ENCODE assay signal across 20 cellular contexts in the genomic region with DNA sequence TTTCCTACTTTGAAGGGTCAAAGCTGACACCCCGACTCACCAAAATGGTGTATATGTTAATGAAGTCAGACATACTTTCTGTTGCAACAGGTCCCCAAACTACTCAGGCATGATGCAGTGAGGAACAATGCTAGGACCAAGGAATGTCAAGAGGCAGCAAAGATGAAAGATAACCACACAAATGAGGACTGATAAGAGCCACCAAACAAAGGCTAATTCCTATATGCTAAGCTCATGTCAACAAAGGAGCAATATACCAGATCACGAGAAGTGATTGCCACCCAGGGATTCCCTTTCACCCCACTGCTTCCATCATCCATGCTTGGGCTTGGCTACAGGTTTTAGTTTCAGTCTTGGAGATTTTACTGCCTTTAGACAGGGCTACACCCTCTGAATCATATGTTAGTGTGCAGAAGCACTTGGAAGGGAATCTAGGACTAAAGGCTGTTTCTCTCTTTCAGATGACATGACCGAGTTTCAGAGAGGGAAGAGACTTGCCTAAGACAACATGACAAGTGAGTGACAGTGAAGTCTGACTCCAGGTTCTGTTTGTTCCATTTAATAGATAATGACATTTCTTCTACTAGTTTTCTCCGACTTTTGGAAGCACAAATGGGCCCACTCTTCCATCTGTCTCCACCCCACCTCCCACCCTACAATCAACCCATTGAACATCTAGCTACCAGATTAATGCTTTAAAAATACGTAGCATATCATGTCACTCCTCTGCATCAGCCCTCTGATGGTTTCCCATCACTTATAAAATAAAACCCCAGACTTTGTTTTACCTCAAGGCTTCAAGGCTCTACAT.
DNase-seq lines count a peak whose midpoint lies in the region; ATAC-seq and TF ChIP-seq lines count a peak whose summit lies in the region.
"Had no signal": no experiment of that assay in that cellular context is flagged by ENCODE, and none has a peak within 500 bp of the region (broad histone marks: within the 10 kb centered on the region; RNA-seq: fewer than 3 reads in every experiment).

No MANE protein-coding gene starts in this region.

- H3K9me3 Mint-ChIP-seq in neural progenitor cell, result no peaks in the 10 kb centered on the region

- no peak overlapping the region for H2AFZ ChIP-seq in neural progenitor cell (replicated peaks)

- no peaks in the 10 kb centered on the region for H3K27me3 ChIP-seq in neural progenitor cell
- no peaks in the 10 kb centered on the region for H3K27me3 ChIP-seq in thyroid gland
- H3K27me3 ChIP-seq: BE2C had no signal

- H3K27ac ChIP-seq in neural progenitor cell, result no peak overlapping the region
- H3K27ac ChIP-seq in thyroid gland, result no peak overlapping the region
- H3K27ac ChIP-seq: RWPE1 had no signal

- peak; percentile 25 for ATAC-seq in esophagus mucosa
- ATAC-seq in HG02678 (IDR thresholded peaks at IDR 0.05; ENCODE audit: unreplicated experiment), result no peak
- ATAC-seq: GM12878, PC-3 had no signal

- no peak for TF ChIP-seq POLR2A in thyroid gland (IDR thresholded peaks at IDR 0.05)

- intact Hi-C loops in thyroid gland (cut with DNase I), result no loop called here

- no peaks in the 10 kb centered on the region for H3F3A ChIP-seq in neural progenitor cell (ENCODE audit: low read depth)

- no peaks in the 10 kb centered on the region for H3K27me3 Mint-ChIP-seq in neural progenitor cell (ENCODE audit: insufficient read depth, low read depth)
- H3K27me3 Mint-ChIP-seq: CD4-positive, CD25-positive, alpha-beta regulatory T cell had no signal

- TF ChIP-seq CTCF in neural progenitor cell (IDR thresholded peaks at IDR 0.05) (no peak), thyroid gland (IDR thresholded peaks at IDR 0.05) (no peak)

- H4K20me1 ChIP-seq in neural progenitor cell (ENCODE audit: low read depth), result no peaks in the 10 kb centered on the region

- H3K4me3 ChIP-seq in neural progenitor cell, result no peak overlapping the region
- no peak overlapping the region for H3K4me3 ChIP-seq in thyroid gland (replicated peaks in 1 of 3)
- H3K4me3 ChIP-seq: GM12878 had no signal

- H3K36me3 Mint-ChIP-seq in neural progenitor cell, result no peaks in the 10 kb centered on the region
- H3K36me3 Mint-ChIP-seq: CD4-positive, CD25-positive, alpha-beta regulatory T cell had no signal

- H3K4me1 ChIP-seq in neural progenitor cell, result no peaks in the 10 kb centered on the region
- no peaks in the 10 kb centered on the region for H3K4me1 ChIP-seq in thyroid gland
- H3K4me1 ChIP-seq: BE2C had no signal

- 54 to 59% methylated on average over 5 of the region's 5 CpGs for whole genome bisulfite sequencing in thyroid gland, 2 donors

- H3K9me3 ChIP-seq in neural progenitor cell (ENCODE audit: low read depth), result no peaks in the 10 kb centered on the region
- no peaks in the 10 kb centered on the region for H3K9me3 ChIP-seq in thyroid gland
- H3K9me3 ChIP-seq: BE2C had no signal

- DNase-seq in ELF-1 (ENCODE audit: low read depth, low spot score), result peak; percentile 42
- DNase-seq in SW480 (ENCODE audit: low spot score), result peak; percentile 1
- peak; percentile 6 for DNase-seq in neural progenitor cell (ENCODE audit: low spot score)
- DNase-seq in thyroid gland, result no peak
- DNase-seq in HUDEP-2 (lab: John Stamatoyannopoulos, UW; ENCODE audit: unreplicated experiment in 76 of 76), result no peak
- DNase-seq: BE2C; CD4-positive, CD25-positive, alpha-beta regulatory T cell; COR-L47; HCEC 1CT; KG1; NCI-H1105 treated with DMSO at 0.1 percent for 48 hours; NCI-H187; NCI-H2107; NCI-H2227 treated with DMSO at 0.1 percent for 48 hours; NCI-H524 treated with DMSO at 0.1 percent for 48 hours; PC-3 had no signal

- H3K4me2 ChIP-seq in neural progenitor cell, result no peak overlapping the region

- no peak overlapping the region for H3K9ac ChIP-seq in neural progenitor cell

- no peak overlapping the region for H3K4me3 Mint-ChIP-seq in neural progenitor cell
- H3K4me3 Mint-ChIP-seq: CD4-positive, CD25-positive, alpha-beta regulatory T cell had no signal

- no peaks in the 10 kb centered on the region for H3K4me1 Mint-ChIP-seq in neural progenitor cell
- H3K4me1 Mint-ChIP-seq: CD4-positive, CD25-positive, alpha-beta regulatory T cell had no signal

- H3K36me3 ChIP-seq in neural progenitor cell, result no peaks in the 10 kb centered on the region
- no peaks in the 10 kb centered on the region for H3K36me3 ChIP-seq in thyroid gland
- H3K36me3 ChIP-seq: BE2C had no signal

- no peak overlapping the region for H3K27ac Mint-ChIP-seq in neural progenitor cell
- H3K27ac Mint-ChIP-seq: CD4-positive, CD25-positive, alpha-beta regulatory T cell had no signal

- H3K79me2 ChIP-seq in neural progenitor cell (ENCODE audit: low read depth), result no peaks in the 10 kb centered on the region

Comparison
In these comparisons a context has a peak if more than half of its experiments do, and no peak if none do; other contexts are left out.
1. DNase-seq: peak in ELF-1 (single experiment), SW480 (single experiment) and neural progenitor cell (single experiment); none in thyroid gland (0 of 2) and HUDEP-2 (0 of 76).